Comparison of ENCODE assay signal across 9 cellular contexts in genomic region chr6:112877134-112878100, GRCh38.
DNase-seq lines count a peak whose midpoint lies in the region; ATAC-seq and TF ChIP-seq lines count a peak whose summit lies in the region.
"Had no signal": no experiment of that assay in that cellular context is flagged by ENCODE, and none has a peak within 500 bp of the region (broad histone marks: within the 10 kb centered on the region; RNA-seq: fewer than 3 reads in every experiment).

No MANE protein-coding gene starts in this region.

- H3K36me3 ChIP-seq in NT2/D1 (ENCODE audit: insufficient read depth, insufficient read length, low read length), result no peaks in the 10 kb centered on the region

- H3K4me1 ChIP-seq in NT2/D1 (ENCODE audit: insufficient read depth, insufficient read length), result peaks cover 1% of the 10 kb centered on the region

- no peaks in the 10 kb centered on the region; the same call in 1 of the 2 replicates for H3K9me3 ChIP-seq in NT2/D1 (ENCODE audit: insufficient read depth, low read length)

- no peaks in the 10 kb centered on the region for H3K27me3 ChIP-seq in NT2/D1 (ENCODE audit: insufficient read depth, insufficient read length)

- no peak for ATAC-seq in HG02870 (IDR thresholded peaks at IDR 0.05; ENCODE audit: unreplicated experiment)

- CTCF ChIA-PET in activated naive CD4-positive, alpha-beta T cell treated with anti-CD3 and anti-CD28 coated beads, Interleukin-2, amount 10 ng/mL, durations not matched to agents 7 days and 5 days (lab: Charles Lee), result no interaction called here

- no peaks in the 10 kb centered on the region for H3K27me3 Mint-ChIP-seq in activated naive CD4-positive, alpha-beta T cell treated with anti-CD3 and anti-CD28 coated beads, Interleukin-2, amount 10 ng/mL, durations not matched to agents 7 days and 5 days

- H3K36me3 Mint-ChIP-seq in activated naive CD4-positive, alpha-beta T cell treated with anti-CD3 and anti-CD28 coated beads, Interleukin-2, amount 10 ng/mL, durations not matched to agents 7 days and 5 days, result no peaks in the 10 kb centered on the region

- DNase-seq in NT2/D1 (ENCODE audit: low read depth, low spot score) (peak; percentile 16), epithelial cell of esophagus (ENCODE audit: low read depth) (peak; percentile 17), myocyte (ENCODE audit: low read depth) (peak; percentile 73), SKM-1 (lab: John Stamatoyannopoulos, UW; ENCODE audit: unreplicated experiment) (no peak), AML-193 (lab: John Stamatoyannopoulos, UW) (no peak)
- DNase-seq in activated naive CD4-positive, alpha-beta T cell treated with anti-CD3 and anti-CD28 coated beads, Interleukin-2, amount 10 ng/mL, durations not matched to agents 7 days and 5 days, result no peak
- DNase-seq: NCI-H2171 had no signal

- H3K4me3 ChIP-seq in NT2/D1 (ENCODE audit: insufficient read length, low read depth) (no peak overlapping the region), epithelial cell of esophagus (ENCODE audit: low read length) (no peak overlapping the region)

- H3K27ac Mint-ChIP-seq in activated naive CD4-positive, alpha-beta T cell treated with anti-CD3 and anti-CD28 coated beads, Interleukin-2, amount 10 ng/mL, durations not matched to agents 7 days and 5 days, result no peak overlapping the region

- no peak overlapping the region for H3K4me3 Mint-ChIP-seq in activated naive CD4-positive, alpha-beta T cell treated with anti-CD3 and anti-CD28 coated beads, Interleukin-2, amount 10 ng/mL, durations not matched to agents 7 days and 5 days

- H3K4me1 Mint-ChIP-seq in activated naive CD4-positive, alpha-beta T cell treated with anti-CD3 and anti-CD28 coated beads, Interleukin-2, amount 10 ng/mL, durations not matched to agents 7 days and 5 days, result no peaks in the 10 kb centered on the region

- no peak overlapping the region for H3K9ac ChIP-seq in NT2/D1 (ENCODE audit: insufficient read length, low read depth)

- no peak overlapping the region for H3K27ac ChIP-seq in C4-2B

- peaks cover 5% of the 10 kb centered on the region for H3K9me3 Mint-ChIP-seq in activated naive CD4-positive, alpha-beta T cell treated with anti-CD3 and anti-CD28 coated beads, Interleukin-2, amount 10 ng/mL, durations not matched to agents 7 days and 5 days

- TF ChIP-seq CTCF in C4-2B (conservative IDR thresholded peaks at IDR 0.05), result peak; percentile 32
- peak; percentile 24 for TF ChIP-seq CTCF in epithelial cell of esophagus (IDR thresholded peaks at IDR 0.05; ENCODE audit: insufficient read depth, low read depth, low read length, missing control alignments)

Comparison
In these comparisons a context has a peak if more than half of its experiments do, and no peak if none do; other contexts are left out.
1. DNase-seq: peak in NT2/D1 (single experiment), epithelial cell of esophagus (single experiment) and myocyte (single experiment); none in activated naive CD4-positive, alpha-beta T cell treated with anti-CD3 and anti-CD28 coated beads, Interleukin-2, amount 10 ng/mL, durations not matched to agents 7 days and 5 days (single experiment), SKM-1 (single experiment) and AML-193 (0 of 2).